ENCODE assay signal across 7 cellular contexts in genomic region chr1:53434405-53435007, GRCh38. TPM values are rescaled to one million over a fixed set of nuclear protein-coding genes. Genes with fewer than 3 reads are reported as not detected.
"Had no signal": no experiment of that assay in that cellular context is flagged by ENCODE, and none has a peak within 500 bp of the region (broad histone marks: within the 10 kb centered on the region; RNA-seq: fewer than 3 reads in every experiment).

No MANE protein-coding gene starts in this region.

RNA-seq across cellular contexts. Expression of gene DMRTB1, which starts 24.7 kb away (rescaled TPM):
- total RNA-seq: LHCN-M2, MCF 10A, OCI-LY7, PC-3, Right ventricle myocardium inferior, SJCRH30 had no signal
- polyA plus RNA-seq: IgD-negative memory B cell had no signal
